ENCODE assay signal across 9 cellular contexts in genomic region chr17:14737984-14738651, GRCh38.
DNase-seq lines count a peak whose midpoint lies in the region; ATAC-seq and TF ChIP-seq lines count a peak whose summit lies in the region.
"Had no signal": no experiment of that assay in that cellular context is flagged by ENCODE, and none has a peak within 500 bp of the region (broad histone marks: within the 10 kb centered on the region; RNA-seq: fewer than 3 reads in every experiment).

No MANE protein-coding gene starts in this region.

- H3K4me1 ChIP-seq in liver (ENCODE audit: control insufficient read depth in 4 of 4, insufficient read depth in 4 of 4, low read length in 3 of 4) = peaks cover 3 to 18% (median 7%) of the 10 kb centered on the region in 4 donors
- H3K4me1 ChIP-seq: thyroid gland had no signal

- H3K27me3 ChIP-seq in liver (ENCODE audit: control insufficient read depth in 4 of 4, insufficient read depth in 4 of 4, low read length in 3 of 4) = no peaks in the 10 kb centered on the region
- H3K27me3 ChIP-seq: thyroid gland had no signal

- 23% methylated on average over 12 of the region's 12 CpGs for WGBS in liver

- DNase-seq in astrocyte of the spinal cord (ENCODE audit: low read depth, low spot score) (peak; percentile 92), NCI-H2029 treated with DMSO at 0.1 percent for 48 hours (lab: John Stamatoyannopoulos, UW) (no peak), activated gamma-delta T cell (lab: John Stamatoyannopoulos, UW) (no peak)
- DNase-seq in stimulated activated CD4-positive, alpha-beta T cell treated with anti-CD3 and anti-CD28 coated beads, Interleukin-2, amount 100 ng/mL, for 48 hours = no peak

- peak; percentile 78 for TF ChIP-seq RAD21 in liver (IDR thresholded peaks at IDR 0.05)

- ATAC-seq in HG03354 (IDR thresholded peaks at IDR 0.05; ENCODE audit: poor library complexity, severe bottlenecking, unreplicated experiment) (peak; percentile 89), GM19324 (IDR thresholded peaks at IDR 0.05; ENCODE audit: low FRiP score, unreplicated experiment) (no peak)

- in situ Hi-C loops in astrocyte of the spinal cord (cut with HindIII; ENCODE audit: low sequenced_read_pairs) = no loop called here

- H3K27ac ChIP-seq in liver (ENCODE audit: low read depth in 1 of 2, low read length in 2 of 2) = peak overlapping the region; percentile 73 to 85
- H3K27ac ChIP-seq: thyroid gland had no signal

- TF ChIP-seq CTCF in GM12875 (IDR thresholded peaks at IDR 0.05; ENCODE audit: borderline replicate concordance, insufficient read depth, low read depth, low read length) (peak; percentile 41; the same call in 1 of the 2 replicates), astrocyte of the spinal cord (IDR thresholded peaks at IDR 0.05; ENCODE audit: low read depth, low read length) (peak; percentile 31), liver (IDR thresholded peaks at IDR 0.05; ENCODE audit: low read depth, low read length, missing input control) (peak; percentile 69)

- H3K9ac ChIP-seq in liver (ENCODE audit: low read depth in 1 of 2, low read length in 2 of 2) = peak overlapping the region in 1 of 2 donors; percentile 66

- H3K36me3 ChIP-seq in liver (ENCODE audit: control insufficient read depth in 4 of 4, insufficient read depth in 3 of 4, low read depth in 1 of 4, low read length in 3 of 4) = no peaks in the 10 kb centered on the region
- H3K36me3 ChIP-seq: thyroid gland had no signal

- H3K4me3 ChIP-seq in GM12875 (ENCODE audit: low read depth, low read length) (no peak overlapping the region), astrocyte of the spinal cord (ENCODE audit: low read depth, low read length) (no peak overlapping the region), liver (ENCODE audit: low read depth in 1 of 3, low read length in 3 of 3) (peak overlapping the region in 1 of 3 donors; percentile 24)
- H3K4me3 ChIP-seq: thyroid gland had no signal

- no peaks in the 10 kb centered on the region for H3K9me3 ChIP-seq in liver (ENCODE audit: control insufficient read depth in 4 of 4, low read length in 3 of 4)
- H3K9me3 ChIP-seq: thyroid gland had no signal

TF ChIP-seq in liver, 16 proteins besides CTCF, POLR2A, EP300 and RAD21:
- TF ChIP-seq HNF4G (IDR thresholded peaks at IDR 0.05) (no peak), TAF1 (conservative IDR thresholded peaks at IDR 0.05) (no peak), EGR1 (IDR thresholded peaks at IDR 0.05; ENCODE audit: low read depth in 2 of 2) (peak in 1 of 2 donors; percentile 24), YY1 (IDR thresholded peaks at IDR 0.05) (peak; percentile 86), SP1 (IDR thresholded peaks at IDR 0.05) (peak; percentile 87), NR2F2 (IDR thresholded peaks at IDR 0.05) (peak; percentile 53), REST (IDR thresholded peaks at IDR 0.05) (peak; percentile 40), FOXA2 (IDR thresholded peaks at IDR 0.05) (peak; percentile 85), JUND (IDR thresholded peaks at IDR 0.05) (peak; percentile 89 to 93), HNF4A (conservative IDR thresholded peaks at IDR 0.05) (peak; percentile 76 to 88), FOXA1 (IDR thresholded peaks at IDR 0.05) (peak; percentile 73), RXRA (IDR thresholded peaks at IDR 0.05) (peak; percentile 79 to 90), GABPA (IDR thresholded peaks at IDR 0.05 in 1 of 2, conservative IDR thresholded peaks at IDR 0.05 in 1 of 2) (peak in 1 of 2 donors; percentile 6)
- TF ChIP-seq, protein P1, sequence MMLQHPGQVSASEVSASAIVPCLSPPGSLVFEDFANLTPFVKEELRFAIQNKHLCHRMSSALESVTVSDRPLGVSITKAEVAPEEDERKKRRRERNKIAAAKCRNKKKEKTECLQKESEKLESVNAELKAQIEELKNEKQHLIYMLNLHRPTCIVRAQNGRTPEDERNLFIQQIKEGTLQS (IDR thresholded peaks at IDR 0.05) = peak; percentile 74
- TF ChIP-seq, protein P2, sequence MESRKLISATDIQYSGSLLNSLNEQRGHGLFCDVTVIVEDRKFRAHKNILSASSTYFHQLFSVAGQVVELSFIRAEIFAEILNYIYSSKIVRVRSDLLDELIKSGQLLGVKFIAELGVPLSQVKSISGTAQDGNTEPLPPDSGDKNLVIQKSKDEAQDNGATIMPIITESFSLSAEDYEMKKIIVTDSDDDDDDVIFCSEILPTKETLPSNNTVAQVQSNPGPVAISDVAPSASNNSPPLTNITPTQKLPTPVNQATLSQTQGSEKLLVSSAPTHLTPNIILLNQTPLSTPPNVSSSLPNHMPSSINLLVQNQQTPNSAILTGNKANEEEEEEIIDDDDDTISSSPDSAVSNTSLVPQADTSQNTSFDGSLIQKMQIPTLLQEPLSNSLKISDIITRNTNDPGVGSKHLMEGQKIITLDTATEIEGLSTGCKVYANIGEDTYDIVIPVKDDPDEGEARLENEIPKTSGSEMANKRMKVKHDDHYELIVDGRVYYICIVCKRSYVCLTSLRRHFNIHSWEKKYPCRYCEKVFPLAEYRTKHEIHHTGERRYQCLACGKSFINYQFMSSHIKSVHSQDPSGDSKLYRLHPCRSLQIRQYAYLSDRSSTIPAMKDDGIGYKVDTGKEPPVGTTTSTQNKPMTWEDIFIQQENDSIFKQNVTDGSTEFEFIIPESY (IDR thresholded peaks at IDR 0.05) = peak; percentile 84
- TF ChIP-seq, protein P3, sequence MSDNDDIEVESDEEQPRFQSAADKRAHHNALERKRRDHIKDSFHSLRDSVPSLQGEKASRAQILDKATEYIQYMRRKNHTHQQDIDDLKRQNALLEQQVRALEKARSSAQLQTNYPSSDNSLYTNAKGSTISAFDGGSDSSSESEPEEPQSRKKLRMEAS (IDR thresholded peaks at IDR 0.05) = peak; percentile 79
